3 cellular contexts compared by ENCODE assay signal in genomic region chr6:34044945-34045595, GRCh38.
TF ChIP-seq lines count a peak whose summit lies in the region.

No MANE protein-coding gene starts in this region.

TF ChIP-seq in IMR-90, 13 proteins besides CTCF, POLR2A, EP300 and RAD21:
- TF ChIP-seq RFX5 (IDR thresholded peaks at IDR 0.05; ENCODE audit: low read depth, low read length): no peak
- TF ChIP-seq RCOR1 (IDR thresholded peaks at IDR 0.05; ENCODE audit: insufficient replicate concordance, low read length): no peak
- no peak for TF ChIP-seq CHD1 (IDR thresholded peaks at IDR 0.05; ENCODE audit: low read depth, low read length)
- no peak for TF ChIP-seq USF2 (IDR thresholded peaks at IDR 0.05; ENCODE audit: low read depth, low read length)
- no peak for TF ChIP-seq SMC3 (IDR thresholded peaks at IDR 0.05; ENCODE audit: low read depth, low read length)
- no peak for TF ChIP-seq MAZ (IDR thresholded peaks at IDR 0.05; ENCODE audit: borderline replicate concordance, low read depth, low read length)
- TF ChIP-seq NFE2L2 (IDR thresholded peaks at IDR 0.05; ENCODE audit: low read depth, low read length): no peak
- no peak for TF ChIP-seq MAFK (IDR thresholded peaks at IDR 0.05; ENCODE audit: low read depth, low read length)
- no peak for TF ChIP-seq CEBPB (IDR thresholded peaks at IDR 0.05; ENCODE audit: low read depth, low read length)
- TF ChIP-seq BHLHE40 (IDR thresholded peaks at IDR 0.05; ENCODE audit: low read depth, low read length): no peak
- TF ChIP-seq ELK1 (IDR thresholded peaks at IDR 0.05; ENCODE audit: borderline replicate concordance, low read depth, low read length): no peak
- TF ChIP-seq FOS (IDR thresholded peaks at IDR 0.05; ENCODE audit: low read depth, low read length): no peak
- TF ChIP-seq MXI1 (IDR thresholded peaks at IDR 0.05; ENCODE audit: borderline replicate concordance, low read depth, low read length): no peak
TF ChIP-seq in IMR-90: peak in this region for 0.

TF ChIP-seq in GM12878, 131 proteins besides CTCF, POLR2A, EP300 and RAD21:
- TF ChIP-seq, protein P1, sequence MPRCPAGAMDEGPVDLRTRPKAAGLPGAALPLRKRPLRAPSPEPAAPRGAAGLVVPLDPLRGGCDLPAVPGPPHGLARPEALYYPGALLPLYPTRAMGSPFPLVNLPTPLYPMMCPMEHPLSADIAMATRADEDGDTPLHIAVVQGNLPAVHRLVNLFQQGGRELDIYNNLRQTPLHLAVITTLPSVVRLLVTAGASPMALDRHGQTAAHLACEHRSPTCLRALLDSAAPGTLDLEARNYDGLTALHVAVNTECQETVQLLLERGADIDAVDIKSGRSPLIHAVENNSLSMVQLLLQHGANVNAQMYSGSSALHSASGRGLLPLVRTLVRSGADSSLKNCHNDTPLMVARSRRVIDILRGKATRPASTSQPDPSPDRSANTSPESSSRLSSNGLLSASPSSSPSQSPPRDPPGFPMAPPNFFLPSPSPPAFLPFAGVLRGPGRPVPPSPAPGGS (IDR thresholded peaks at IDR 0.05; ENCODE audit: borderline replicate concordance, insufficient read depth, low read depth, low read length, poor library complexity, severe bottlenecking): peak; percentile 1
- no peak for TF ChIP-seq SMAD5 (IDR thresholded peaks at IDR 0.05; ENCODE audit: low read depth)
- TF ChIP-seq, protein P2, sequence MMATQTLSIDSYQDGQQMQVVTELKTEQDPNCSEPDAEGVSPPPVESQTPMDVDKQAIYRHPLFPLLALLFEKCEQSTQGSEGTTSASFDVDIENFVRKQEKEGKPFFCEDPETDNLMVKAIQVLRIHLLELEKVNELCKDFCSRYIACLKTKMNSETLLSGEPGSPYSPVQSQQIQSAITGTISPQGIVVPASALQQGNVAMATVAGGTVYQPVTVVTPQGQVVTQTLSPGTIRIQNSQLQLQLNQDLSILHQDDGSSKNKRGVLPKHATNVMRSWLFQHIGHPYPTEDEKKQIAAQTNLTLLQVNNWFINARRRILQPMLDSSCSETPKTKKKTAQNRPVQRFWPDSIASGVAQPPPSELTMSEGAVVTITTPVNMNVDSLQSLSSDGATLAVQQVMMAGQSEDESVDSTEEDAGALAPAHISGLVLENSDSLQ (IDR thresholded peaks at IDR 0.05): 0 out of 2 replicates have a peak, but pooled peaks have one; percentile 1
- peak; percentile 15; the same call in 1 of the 2 replicates for TF ChIP-seq RUNX3 (IDR thresholded peaks at IDR 0.05; ENCODE audit: low read length)
- no peak for TF ChIP-seq ZBTB11 (CRISPR knock-in tag; IDR thresholded peaks at IDR 0.05)

TF ChIP-seq in neural cell, 6 proteins besides CTCF, POLR2A, EP300 and RAD21:
- TF ChIP-seq TAF1 (IDR thresholded peaks at IDR 0.05; ENCODE audit: low read depth) (no peak), POLR2AphosphoS5 (IDR thresholded peaks at IDR 0.05) (no peak), SMC3 (conservative IDR thresholded peaks at IDR 0.05; ENCODE audit: poor library complexity) (no peak), MXI1 (conservative IDR thresholded peaks at IDR 0.05; ENCODE audit: poor library complexity, severe bottlenecking) (no peak), EZH2 (IDR thresholded peaks at IDR 0.05; ENCODE audit: borderline replicate concordance, insufficient read depth, low read length, poor library complexity, severe bottlenecking) (no peak)
- TF ChIP-seq, protein P3, sequence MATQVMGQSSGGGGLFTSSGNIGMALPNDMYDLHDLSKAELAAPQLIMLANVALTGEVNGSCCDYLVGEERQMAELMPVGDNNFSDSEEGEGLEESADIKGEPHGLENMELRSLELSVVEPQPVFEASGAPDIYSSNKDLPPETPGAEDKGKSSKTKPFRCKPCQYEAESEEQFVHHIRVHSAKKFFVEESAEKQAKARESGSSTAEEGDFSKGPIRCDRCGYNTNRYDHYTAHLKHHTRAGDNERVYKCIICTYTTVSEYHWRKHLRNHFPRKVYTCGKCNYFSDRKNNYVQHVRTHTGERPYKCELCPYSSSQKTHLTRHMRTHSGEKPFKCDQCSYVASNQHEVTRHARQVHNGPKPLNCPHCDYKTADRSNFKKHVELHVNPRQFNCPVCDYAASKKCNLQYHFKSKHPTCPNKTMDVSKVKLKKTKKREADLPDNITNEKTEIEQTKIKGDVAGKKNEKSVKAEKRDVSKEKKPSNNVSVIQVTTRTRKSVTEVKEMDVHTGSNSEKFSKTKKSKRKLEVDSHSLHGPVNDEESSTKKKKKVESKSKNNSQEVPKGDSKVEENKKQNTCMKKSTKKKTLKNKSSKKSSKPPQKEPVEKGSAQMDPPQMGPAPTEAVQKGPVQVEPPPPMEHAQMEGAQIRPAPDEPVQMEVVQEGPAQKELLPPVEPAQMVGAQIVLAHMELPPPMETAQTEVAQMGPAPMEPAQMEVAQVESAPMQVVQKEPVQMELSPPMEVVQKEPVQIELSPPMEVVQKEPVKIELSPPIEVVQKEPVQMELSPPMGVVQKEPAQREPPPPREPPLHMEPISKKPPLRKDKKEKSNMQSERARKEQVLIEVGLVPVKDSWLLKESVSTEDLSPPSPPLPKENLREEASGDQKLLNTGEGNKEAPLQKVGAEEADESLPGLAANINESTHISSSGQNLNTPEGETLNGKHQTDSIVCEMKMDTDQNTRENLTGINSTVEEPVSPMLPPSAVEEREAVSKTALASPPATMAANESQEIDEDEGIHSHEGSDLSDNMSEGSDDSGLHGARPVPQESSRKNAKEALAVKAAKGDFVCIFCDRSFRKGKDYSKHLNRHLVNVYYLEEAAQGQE (IDR thresholded peaks at IDR 0.05; ENCODE audit: borderline replicate concordance): no peak
